ENCODE assay signal across 26 cellular contexts in the genomic region with DNA sequence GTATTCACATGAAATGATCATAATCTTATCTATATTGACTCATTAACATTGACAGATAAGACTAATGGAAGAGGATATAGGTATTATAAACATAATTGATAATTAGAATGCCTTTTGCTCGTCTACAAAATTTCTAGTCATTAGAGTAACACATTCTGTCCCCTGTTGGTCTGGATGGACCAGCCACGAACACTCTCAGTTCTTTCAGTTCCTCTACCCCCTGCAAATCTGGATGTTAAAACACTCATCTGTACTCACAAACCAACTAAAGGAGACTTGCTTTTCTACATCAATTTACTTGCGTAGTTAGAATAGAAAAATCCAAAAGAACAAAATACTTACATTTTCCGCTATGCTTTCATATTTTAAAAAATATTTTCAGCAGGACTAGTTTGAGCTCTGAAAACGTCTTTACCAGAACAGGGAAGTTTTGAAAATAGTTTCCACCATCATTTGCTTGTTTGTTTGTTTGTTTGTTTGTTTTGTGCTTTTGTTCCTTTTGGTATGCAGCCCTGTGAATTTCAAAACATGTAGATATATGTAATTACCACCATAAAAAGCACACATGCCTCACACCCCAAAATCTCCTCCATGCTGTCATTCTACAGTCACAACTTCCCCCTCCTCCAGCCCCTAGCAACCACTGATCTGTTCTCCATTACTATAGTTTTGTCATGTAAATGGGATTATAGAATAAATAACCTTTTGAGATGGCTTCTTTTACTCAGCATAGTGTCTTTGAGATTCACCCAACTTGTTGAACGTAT.
"Had no signal": no experiment of that assay in that cellular context is flagged by ENCODE, and none has a peak within 500 bp of the region (broad histone marks: within the 10 kb centered on the region; RNA-seq: fewer than 3 reads in every experiment).

No MANE protein-coding gene starts in this region.

- H3K4me3 Mint-ChIP-seq: activated CD4-positive, alpha-beta memory T cell treated with anti-CD3 and anti-CD28 coated beads, Interleukin-2, amount 10 ng/mL, durations not matched to agents 7 days and 5 days; activated CD4-positive, alpha-beta T cell treated with anti-CD3 and anti-CD28 coated beads for 36 hours; activated naive CD4-positive, alpha-beta T cell treated with anti-CD3 and anti-CD28 coated beads for 36 hours; activated naive CD8-positive, alpha-beta T cell; activated T-helper 17 cell treated with anti-CD3 and anti-CD28 coated beads, Interleukin-2, amount 50 U/mL, for 72 hours; brain; central memory CD8-positive, alpha-beta T cell; T-helper 17 cell had no signal

- ATAC-seq: activated CD4-positive, alpha-beta T cell treated with anti-CD3 and anti-CD28 coated beads for 36 hours; activated T-helper 17 cell treated with anti-CD3 and anti-CD28 coated beads, Interleukin-2, amount 50 U/mL, for 72 hours; T-helper 17 cell had no signal

- H3K27ac Mint-ChIP-seq: activated CD4-positive, alpha-beta memory T cell treated with anti-CD3 and anti-CD28 coated beads, Interleukin-2, amount 10 ng/mL, durations not matched to agents 7 days and 5 days; activated CD4-positive, alpha-beta T cell treated with anti-CD3 and anti-CD28 coated beads for 36 hours; activated naive CD4-positive, alpha-beta T cell treated with anti-CD3 and anti-CD28 coated beads for 36 hours; activated naive CD8-positive, alpha-beta T cell; activated T-helper 17 cell treated with anti-CD3 and anti-CD28 coated beads, Interleukin-2, amount 50 U/mL, for 72 hours; brain; T-helper 17 cell had no signal

- H3K36me3 Mint-ChIP-seq: activated naive CD8-positive, alpha-beta T cell; brain had no signal

- H3K27ac ChIP-seq: VCaP had no signal

- H3K9me3 Mint-ChIP-seq: activated CD4-positive, alpha-beta memory T cell treated with anti-CD3 and anti-CD28 coated beads, Interleukin-2, amount 10 ng/mL, durations not matched to agents 7 days and 5 days; activated naive CD4-positive, alpha-beta T cell treated with anti-CD3 and anti-CD28 coated beads for 36 hours; activated T-helper 17 cell treated with anti-CD3 and anti-CD28 coated beads, Interleukin-2, amount 50 U/mL, for 72 hours; brain had no signal

- H3K27me3 Mint-ChIP-seq: activated CD4-positive, alpha-beta memory T cell treated with anti-CD3 and anti-CD28 coated beads, Interleukin-2, amount 10 ng/mL, durations not matched to agents 7 days and 5 days; activated T-helper 17 cell treated with anti-CD3 and anti-CD28 coated beads, Interleukin-2, amount 50 U/mL, for 72 hours; central memory CD8-positive, alpha-beta T cell; T-helper 17 cell had no signal

- FAIRE-seq: astrocyte, TTC549 had no signal

- DNase-seq: activated CD4-positive, alpha-beta memory T cell treated with anti-CD3 and anti-CD28 coated beads, Interleukin-2, amount 10 ng/mL, durations not matched to agents 7 days and 5 days; activated CD4-positive, alpha-beta T cell treated with anti-CD3 and anti-CD28 coated beads for 36 hours; activated CD4-positive, alpha-beta T cell treated with anti-CD3 and anti-CD28 coated beads, Interleukin-2, amount 50 U/mL, for 1 hour; activated gamma-delta T cell; activated naive CD4-positive, alpha-beta T cell treated with anti-CD3 and anti-CD28 coated beads for 36 hours; activated T-cell treated with anti-CD3 and anti-CD28 coated beads for 4 hours; activated T-cell treated with anti-CD3 and anti-CD28 coated beads, Interleukin-2, amount 50 U/mL, for 48 hours; amygdala; KG1; NCI-H1092 treated with DMSO at 0.1 percent for 48 hours; NCI-H1417 treated with DMSO at 0.1 percent for 48 hours; NCI-H1694 treated with DMSO at 0.1 percent for 48 hours; NCI-H2081; NCI-H226; NCI-H526; NCI-H774; SIG-M5; T-helper 17 cell; T-helper 9 cell had no signal

- H3K4me1 Mint-ChIP-seq: activated CD4-positive, alpha-beta memory T cell treated with anti-CD3 and anti-CD28 coated beads, Interleukin-2, amount 10 ng/mL, durations not matched to agents 7 days and 5 days; activated CD4-positive, alpha-beta T cell treated with anti-CD3 and anti-CD28 coated beads for 36 hours; activated T-helper 17 cell treated with anti-CD3 and anti-CD28 coated beads, Interleukin-2, amount 50 U/mL, for 72 hours; central memory CD8-positive, alpha-beta T cell; T-helper 17 cell had no signal
